In the genomic region with DNA sequence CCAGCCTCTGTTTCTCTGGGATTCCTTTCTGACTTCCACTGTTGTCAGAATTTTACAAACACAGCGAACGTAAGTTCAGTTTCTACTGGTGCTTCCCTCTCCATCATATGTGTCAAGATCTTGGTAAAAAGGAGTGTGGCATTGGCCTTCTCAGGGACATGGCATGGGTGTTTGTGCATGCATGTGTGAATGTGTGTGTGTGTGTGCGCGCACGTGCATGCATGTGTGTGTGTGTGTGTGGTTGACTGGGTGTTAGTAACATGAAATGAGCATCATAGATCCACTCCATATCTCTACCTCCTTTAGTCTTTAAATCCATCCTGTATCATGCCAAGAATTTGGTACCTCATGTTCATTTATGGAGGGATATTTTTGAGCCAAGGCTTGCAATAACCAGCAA, we compare ENCODE assay signal across 22 cellular contexts.
DNase-seq lines count a peak whose midpoint lies in the region; ATAC-seq and TF ChIP-seq lines count a peak whose summit lies in the region.
"Had no signal": no experiment of that assay in that cellular context is flagged by ENCODE, and none has a peak within 500 bp of the region (broad histone marks: within the 10 kb centered on the region; RNA-seq: fewer than 3 reads in every experiment).

No MANE protein-coding gene starts in this region.

- H2AFZ ChIP-seq in neuronal stem cell (ENCODE audit: low read length), result no peak overlapping the region
- H2AFZ ChIP-seq: GM23338 had no signal

- H3K4me3 ChIP-seq in esophagus muscularis mucosa, result no peak overlapping the region
- H3K4me3 ChIP-seq in neuronal stem cell (ENCODE audit: low read length in 2 of 2), result no peak overlapping the region
- H3K4me3 ChIP-seq in vagina, result no peak overlapping the region
- H3K4me3 ChIP-seq: BLaER1, GM12878, GM23338 had no signal

- peak overlapping the region; percentile 94 for H4K8ac ChIP-seq in neuronal stem cell (ENCODE audit: low read depth, low read length)

- no peak overlapping the region for H2AK5ac ChIP-seq in neuronal stem cell (ENCODE audit: low read depth, low read length)

- H2BK120ac ChIP-seq in neuronal stem cell (ENCODE audit: low read depth, low read length), result no peak overlapping the region

- H3K4me1 Mint-ChIP-seq in activated CD8-positive, alpha-beta memory T cell treated with anti-CD3 and anti-CD28 coated beads, Interleukin-2, amount 10 ng/mL, durations not matched to agents 7 days and 5 days, result no peaks in the 10 kb centered on the region
- H3K4me1 Mint-ChIP-seq: B cell; CD4-positive, CD25-positive, alpha-beta regulatory T cell had no signal

- H3K27ac ChIP-seq in esophagus muscularis mucosa (replicated peaks in 1 of 4) (no peak overlapping the region), neuronal stem cell (replicated peaks; ENCODE audit: low read length) (no peak overlapping the region), vagina (no peak overlapping the region)
- H3K27ac ChIP-seq: 22Rv1, BLaER1, C4-2B had no signal

- WGBS in esophagus muscularis mucosa, result 68% methylated on average over 5 of the region's 5 CpGs
- no CpG with 5 or more reads among the region's 5 CpGs for WGBS in neuronal stem cell (ENCODE audit: extremely low coverage in 2 of 2, insufficient read length in 2 of 2, insufficient replicate concordance in 1 of 2), 2 donors

- no peak for ATAC-seq in activated CD8-positive, alpha-beta memory T cell treated with anti-CD3 and anti-CD28 coated beads, Interleukin-2, amount 10 ng/mL, durations not matched to agents 7 days and 5 days
- ATAC-seq in left colon, result no peak
- ATAC-seq in GM21526 (IDR thresholded peaks at IDR 0.05; ENCODE audit: low FRiP score, unreplicated experiment), result no peak
- ATAC-seq: CD8-positive, alpha-beta T cell; GM12878; GM23338; HCT116 had no signal

- H3K9me3 ChIP-seq in esophagus muscularis mucosa (no peaks in the 10 kb centered on the region), neuronal stem cell (replicated peaks in 1 of 2; ENCODE audit: control insufficient read depth in 2 of 2, insufficient read depth in 1 of 2, low read depth in 1 of 2, low read length in 2 of 2) (no peaks in the 10 kb centered on the region), vagina (no peaks in the 10 kb centered on the region)

- no peak overlapping the region for H2BK15ac ChIP-seq in neuronal stem cell (ENCODE audit: low read length)

- no peak overlapping the region for H3K27ac Mint-ChIP-seq in activated CD8-positive, alpha-beta memory T cell treated with anti-CD3 and anti-CD28 coated beads, Interleukin-2, amount 10 ng/mL, durations not matched to agents 7 days and 5 days
- H3K27ac Mint-ChIP-seq: B cell; CD8-positive, alpha-beta T cell; GM23338; H9 had no signal

- no peaks in the 10 kb centered on the region for H3K9me3 Mint-ChIP-seq in activated CD8-positive, alpha-beta memory T cell treated with anti-CD3 and anti-CD28 coated beads, Interleukin-2, amount 10 ng/mL, durations not matched to agents 7 days and 5 days (ENCODE audit: low read depth)
- H3K9me3 Mint-ChIP-seq: CD4-positive, CD25-positive, alpha-beta regulatory T cell; CD8-positive, alpha-beta T cell had no signal

- TF ChIP-seq POLR2A in esophagus muscularis mucosa (IDR thresholded peaks at IDR 0.05; ENCODE audit: low read depth), result no peak
- TF ChIP-seq POLR2A in vagina (IDR thresholded peaks at IDR 0.05), result no peak

- H2BK12ac ChIP-seq in neuronal stem cell (ENCODE audit: low read length), result no peak overlapping the region

- intact Hi-C loops in esophagus muscularis mucosa (cut with DNase I) (no loop called here), vagina (cut with DNase I) (no loop called here), left colon (cut with DNase I, micrococcal nuclease) (no loop called here)

- no peak overlapping the region for H3K9ac ChIP-seq in neuronal stem cell (ENCODE audit: low read depth, low read length, poor library complexity)
- H3K9ac ChIP-seq: BLaER1 had no signal

- no peak overlapping the region for H3K4ac ChIP-seq in neuronal stem cell (ENCODE audit: low read length)

- H3K4me3 Mint-ChIP-seq in activated CD8-positive, alpha-beta memory T cell treated with anti-CD3 and anti-CD28 coated beads, Interleukin-2, amount 10 ng/mL, durations not matched to agents 7 days and 5 days, result no peak overlapping the region
- H3K4me3 Mint-ChIP-seq: B cell; CD4-positive, CD25-positive, alpha-beta regulatory T cell; CD8-positive, alpha-beta T cell; GM23338; H9 had no signal

- no peaks in the 10 kb centered on the region for H3K36me3 ChIP-seq in esophagus muscularis mucosa
- no peaks in the 10 kb centered on the region for H3K36me3 ChIP-seq in neuronal stem cell (replicated peaks in 1 of 2; ENCODE audit: control insufficient read depth in 2 of 2, insufficient read depth in 2 of 2, low read length in 2 of 2)
- H3K36me3 ChIP-seq in vagina, result no peaks in the 10 kb centered on the region
- H3K36me3 ChIP-seq: BLaER1 had no signal

- CTCF ChIA-PET in activated CD8-positive, alpha-beta memory T cell treated with anti-CD3 and anti-CD28 coated beads, Interleukin-2, amount 10 ng/mL, durations not matched to agents 7 days and 5 days (lab: Charles Lee), result no interaction called here

- TF ChIP-seq EP300 in esophagus muscularis mucosa (IDR thresholded peaks at IDR 0.05), result no peak

- H3K18ac ChIP-seq in neuronal stem cell (ENCODE audit: low read length), result no peak overlapping the region

- no peaks in the 10 kb centered on the region for H3K36me3 Mint-ChIP-seq in activated CD8-positive, alpha-beta memory T cell treated with anti-CD3 and anti-CD28 coated beads, Interleukin-2, amount 10 ng/mL, durations not matched to agents 7 days and 5 days
- H3K36me3 Mint-ChIP-seq: CD4-positive, CD25-positive, alpha-beta regulatory T cell; CD8-positive, alpha-beta T cell had no signal

- no peaks in the 10 kb centered on the region for H3K4me1 ChIP-seq in esophagus muscularis mucosa
- H3K4me1 ChIP-seq in neuronal stem cell (ENCODE audit: control insufficient read depth in 2 of 2, insufficient read depth in 1 of 2, low read depth in 1 of 2, low read length in 2 of 2), result no peaks in the 10 kb centered on the region
- no peaks in the 10 kb centered on the region for H3K4me1 ChIP-seq in vagina

- DNase-seq in activated CD8-positive, alpha-beta memory T cell treated with anti-CD3 and anti-CD28 coated beads, Interleukin-2, amount 10 ng/mL, durations not matched to agents 7 days and 5 days, result peak; percentile 5
- no peak for DNase-seq in activated CD8-positive, alpha-beta memory T cell treated with anti-CD3 and anti-CD28 coated beads, Interleukin-2, amount 50 U/mL, for 4 hours
- DNase-seq in esophagus muscularis mucosa (ENCODE audit: extremely low spot score), result peak; percentile 62
- no peak for DNase-seq in neuronal stem cell (ENCODE audit: low spot score)
- DNase-seq in vagina (ENCODE audit: extremely low spot score in 2 of 2), result peak; percentile 18 to 72
- no peak for DNase-seq in COR-L47 (lab: John Stamatoyannopoulos, UW)
- DNase-seq in left colon, result no peak
- DNase-seq: CD4-positive, CD25-positive, alpha-beta regulatory T cell; CD8-positive, alpha-beta T cell; DMS 273 treated with DMSO at 0.1 percent for 48 hours; DMS79; EL; GDM1; H9 had no signal

- H3K27me3 ChIP-seq in esophagus muscularis mucosa (peaks cover 0 to 45% (median 0%) of the 10 kb centered on the region in 4 donors), neuronal stem cell (ENCODE audit: control insufficient read depth in 3 of 3, insufficient read depth in 3 of 3, low read depth in 1 of 3, low read length in 3 of 3) (no peaks in the 10 kb centered on the region), vagina (no peaks in the 10 kb centered on the region)
- H3K27me3 ChIP-seq: BLaER1 had no signal

- no peak overlapping the region for H3K4me2 ChIP-seq in neuronal stem cell (ENCODE audit: insufficient read depth, low read length, poor library complexity, severe bottlenecking)
- H3K4me2 ChIP-seq: BLaER1, GM23338 had no signal

- H4K91ac ChIP-seq in neuronal stem cell (ENCODE audit: low read depth, low read length, poor library complexity), result no peak overlapping the region

- peaks cover 6% of the 10 kb centered on the region for H3K27me3 Mint-ChIP-seq in activated CD8-positive, alpha-beta memory T cell treated with anti-CD3 and anti-CD28 coated beads, Interleukin-2, amount 10 ng/mL, durations not matched to agents 7 days and 5 days

- no peaks in the 10 kb centered on the region for H3K79me1 ChIP-seq in neuronal stem cell (ENCODE audit: low read depth, low read length)

- H3K14ac ChIP-seq in neuronal stem cell (ENCODE audit: low read length), result no peak overlapping the region

- H3K23ac ChIP-seq in neuronal stem cell (ENCODE audit: low read depth, low read length, poor library complexity), result no peak overlapping the region

- no peak overlapping the region for H2BK5ac ChIP-seq in neuronal stem cell (ENCODE audit: low read length)

- TF ChIP-seq CTCF in esophagus muscularis mucosa (IDR thresholded peaks at IDR 0.05) (no peak), vagina (IDR thresholded peaks at IDR 0.05) (no peak)

Comparison
In these comparisons a context has a peak if more than half of its experiments do, and no peak if none do; other contexts are left out.
1. DNase-seq: peak in activated CD8-positive, alpha-beta memory T cell treated with anti-CD3 and anti-CD28 coated beads, Interleukin-2, amount 10 ng/mL, durations not matched to agents 7 days and 5 days (single experiment), esophagus muscularis mucosa (single experiment) and vagina (2 of 2); none in activated CD8-positive, alpha-beta memory T cell treated with anti-CD3 and anti-CD28 coated beads, Interleukin-2, amount 50 U/mL, for 4 hours (single experiment), neuronal stem cell (single experiment), COR-L47 (single experiment) and left colon (0 of 2).